ENCODE assay signal across 3 cellular contexts in the genomic region with DNA sequence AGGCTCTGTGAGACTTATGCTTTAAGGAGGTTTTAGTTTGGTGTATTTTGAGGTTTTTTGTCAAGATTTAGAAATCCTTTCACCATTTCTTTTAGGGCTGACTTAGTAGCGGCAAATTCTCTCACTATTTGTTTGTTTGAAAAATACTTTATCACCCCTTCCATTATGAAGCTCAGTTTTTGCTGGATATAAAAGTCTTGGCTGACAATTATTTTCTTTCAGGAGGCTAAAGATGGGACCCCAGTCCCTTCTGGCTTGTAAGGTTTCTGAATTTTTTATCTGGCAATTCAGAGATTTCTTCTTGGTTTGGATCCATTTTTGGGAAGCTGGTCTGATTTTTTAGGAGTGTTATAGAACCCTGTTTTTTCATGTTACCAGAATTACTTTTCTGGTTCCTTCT.
"Had no signal": no experiment of that assay in that cellular context is flagged by ENCODE, and none has a peak within 500 bp of the region (broad histone marks: within the 10 kb centered on the region; RNA-seq: fewer than 3 reads in every experiment).

No MANE protein-coding gene starts in this region.

- H3K4me3 ChIP-seq: GM12878 had no signal

- DNase-seq: GDM1, GF-D8 had no signal
